ENCODE assay signal across 1 cellular context in the genomic region with DNA sequence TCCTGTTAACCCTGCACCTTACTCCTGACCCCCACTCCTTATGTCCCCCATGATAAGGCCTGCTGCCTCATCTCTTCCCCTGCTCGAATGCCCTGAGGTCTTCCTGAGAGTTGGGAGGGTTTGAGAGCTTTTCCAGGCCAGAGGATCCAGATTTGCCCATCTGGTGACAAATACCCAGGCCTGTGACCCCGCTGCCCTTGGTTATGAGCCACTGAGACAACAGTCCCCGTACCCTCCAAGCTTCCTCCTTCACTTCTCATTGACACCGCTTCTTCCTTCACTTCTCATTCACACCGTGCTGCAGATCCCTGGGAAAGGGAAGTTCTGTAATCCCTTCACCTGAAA.
TF ChIP-seq lines count a peak whose summit lies in the region.

No MANE protein-coding gene starts in this region.

TF ChIP-seq in HepG2, 621 proteins besides CTCF, POLR2A, EP300 and RAD21:
- TF ChIP-seq, protein P1, sequence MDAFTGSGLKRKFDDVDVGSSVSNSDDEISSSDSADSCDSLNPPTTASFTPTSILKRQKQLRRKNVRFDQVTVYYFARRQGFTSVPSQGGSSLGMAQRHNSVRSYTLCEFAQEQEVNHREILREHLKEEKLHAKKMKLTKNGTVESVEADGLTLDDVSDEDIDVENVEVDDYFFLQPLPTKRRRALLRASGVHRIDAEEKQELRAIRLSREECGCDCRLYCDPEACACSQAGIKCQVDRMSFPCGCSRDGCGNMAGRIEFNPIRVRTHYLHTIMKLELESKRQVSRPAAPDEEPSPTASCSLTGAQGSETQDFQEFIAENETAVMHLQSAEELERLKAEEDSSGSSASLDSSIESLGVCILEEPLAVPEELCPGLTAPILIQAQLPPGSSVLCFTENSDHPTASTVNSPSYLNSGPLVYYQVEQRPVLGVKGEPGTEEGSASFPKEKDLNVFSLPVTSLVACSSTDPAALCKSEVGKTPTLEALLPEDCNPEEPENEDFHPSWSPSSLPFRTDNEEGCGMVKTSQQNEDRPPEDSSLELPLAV (CRISPR knock-in tag; conservative IDR thresholded peaks at IDR 0.05; ENCODE audit: low read depth): no peak
- no peak for TF ChIP-seq SETDB1 (CRISPR knock-in tag; IDR thresholded peaks at IDR 0.05; ENCODE audit: borderline replicate concordance)
- TF ChIP-seq ZNF30 (CRISPR knock-in tag; IDR thresholded peaks at IDR 0.05): no peak
- no peak for TF ChIP-seq KAT2B (IDR thresholded peaks at IDR 0.05; ENCODE audit: borderline replicate concordance, low read depth, low read length)
- TF ChIP-seq, protein P2, sequence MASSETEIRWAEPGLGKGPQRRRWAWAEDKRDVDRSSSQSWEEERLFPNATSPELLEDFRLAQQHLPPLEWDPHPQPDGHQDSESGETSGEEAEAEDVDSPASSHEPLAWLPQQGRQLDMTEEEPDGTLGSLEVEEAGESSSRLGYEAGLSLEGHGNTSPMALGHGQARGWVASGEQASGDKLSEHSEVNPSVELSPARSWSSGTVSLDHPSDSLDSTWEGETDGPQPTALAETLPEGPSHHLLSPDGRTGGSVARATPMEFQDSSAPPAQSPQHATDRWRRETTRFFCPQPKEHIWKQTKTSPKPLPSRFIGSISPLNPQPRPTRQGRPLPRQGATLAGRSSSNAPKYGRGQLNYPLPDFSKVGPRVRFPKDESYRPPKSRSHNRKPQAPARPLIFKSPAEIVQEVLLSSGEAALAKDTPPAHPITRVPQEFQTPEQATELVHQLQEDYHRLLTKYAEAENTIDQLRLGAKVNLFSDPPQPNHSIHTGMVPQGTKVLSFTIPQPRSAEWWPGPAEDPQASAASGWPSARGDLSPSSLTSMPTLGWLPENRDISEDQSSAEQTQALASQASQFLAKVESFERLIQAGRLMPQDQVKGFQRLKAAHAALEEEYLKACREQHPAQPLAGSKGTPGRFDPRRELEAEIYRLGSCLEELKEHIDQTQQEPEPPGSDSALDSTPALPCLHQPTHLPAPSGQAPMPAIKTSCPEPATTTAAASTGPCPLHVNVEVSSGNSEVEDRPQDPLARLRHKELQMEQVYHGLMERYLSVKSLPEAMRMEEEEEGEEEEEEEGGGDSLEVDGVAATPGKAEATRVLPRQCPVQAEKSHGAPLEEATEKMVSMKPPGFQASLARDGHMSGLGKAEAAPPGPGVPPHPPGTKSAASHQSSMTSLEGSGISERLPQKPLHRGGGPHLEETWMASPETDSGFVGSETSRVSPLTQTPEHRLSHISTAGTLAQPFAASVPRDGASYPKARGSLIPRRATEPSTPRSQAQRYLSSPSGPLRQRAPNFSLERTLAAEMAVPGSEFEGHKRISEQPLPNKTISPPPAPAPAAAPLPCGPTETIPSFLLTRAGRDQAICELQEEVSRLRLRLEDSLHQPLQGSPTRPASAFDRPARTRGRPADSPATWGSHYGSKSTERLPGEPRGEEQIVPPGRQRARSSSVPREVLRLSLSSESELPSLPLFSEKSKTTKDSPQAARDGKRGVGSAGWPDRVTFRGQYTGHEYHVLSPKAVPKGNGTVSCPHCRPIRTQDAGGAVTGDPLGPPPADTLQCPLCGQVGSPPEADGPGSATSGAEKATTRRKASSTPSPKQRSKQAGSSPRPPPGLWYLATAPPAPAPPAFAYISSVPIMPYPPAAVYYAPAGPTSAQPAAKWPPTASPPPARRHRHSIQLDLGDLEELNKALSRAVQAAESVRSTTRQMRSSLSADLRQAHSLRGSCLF (CRISPR knock-in tag; IDR thresholded peaks at IDR 0.05; ENCODE audit: borderline replicate concordance): no peak
- TF ChIP-seq CREB3 (CRISPR knock-in tag; IDR thresholded peaks at IDR 0.05): no peak
- TF ChIP-seq MZF1 (CRISPR knock-in tag; IDR thresholded peaks at IDR 0.05; ENCODE audit: borderline replicate concordance): no peak
- no peak for TF ChIP-seq ZNF678 (CRISPR knock-in tag; IDR thresholded peaks at IDR 0.05)
- TF ChIP-seq POGZ (CRISPR knock-in tag; IDR thresholded peaks at IDR 0.05): no peak
- no peak for TF ChIP-seq ZNF230 (CRISPR knock-in tag; IDR thresholded peaks at IDR 0.05)
- no peak for TF ChIP-seq TBP (CRISPR knock-in tag; IDR thresholded peaks at IDR 0.05)
- TF ChIP-seq, protein P3, sequence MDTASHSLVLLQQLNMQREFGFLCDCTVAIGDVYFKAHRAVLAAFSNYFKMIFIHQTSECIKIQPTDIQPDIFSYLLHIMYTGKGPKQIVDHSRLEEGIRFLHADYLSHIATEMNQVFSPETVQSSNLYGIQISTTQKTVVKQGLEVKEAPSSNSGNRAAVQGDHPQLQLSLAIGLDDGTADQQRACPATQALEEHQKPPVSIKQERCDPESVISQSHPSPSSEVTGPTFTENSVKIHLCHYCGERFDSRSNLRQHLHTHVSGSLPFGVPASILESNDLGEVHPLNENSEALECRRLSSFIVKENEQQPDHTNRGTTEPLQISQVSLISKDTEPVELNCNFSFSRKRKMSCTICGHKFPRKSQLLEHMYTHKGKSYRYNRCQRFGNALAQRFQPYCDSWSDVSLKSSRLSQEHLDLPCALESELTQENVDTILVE (CRISPR knock-in tag; IDR thresholded peaks at IDR 0.05): no peak
- no peak for TF ChIP-seq ATRX (CRISPR knock-in tag; IDR thresholded peaks at IDR 0.05; ENCODE audit: borderline replicate concordance)
- no peak for TF ChIP-seq NFE2 (CRISPR knock-in tag; IDR thresholded peaks at IDR 0.05)
- TF ChIP-seq, protein P4, sequence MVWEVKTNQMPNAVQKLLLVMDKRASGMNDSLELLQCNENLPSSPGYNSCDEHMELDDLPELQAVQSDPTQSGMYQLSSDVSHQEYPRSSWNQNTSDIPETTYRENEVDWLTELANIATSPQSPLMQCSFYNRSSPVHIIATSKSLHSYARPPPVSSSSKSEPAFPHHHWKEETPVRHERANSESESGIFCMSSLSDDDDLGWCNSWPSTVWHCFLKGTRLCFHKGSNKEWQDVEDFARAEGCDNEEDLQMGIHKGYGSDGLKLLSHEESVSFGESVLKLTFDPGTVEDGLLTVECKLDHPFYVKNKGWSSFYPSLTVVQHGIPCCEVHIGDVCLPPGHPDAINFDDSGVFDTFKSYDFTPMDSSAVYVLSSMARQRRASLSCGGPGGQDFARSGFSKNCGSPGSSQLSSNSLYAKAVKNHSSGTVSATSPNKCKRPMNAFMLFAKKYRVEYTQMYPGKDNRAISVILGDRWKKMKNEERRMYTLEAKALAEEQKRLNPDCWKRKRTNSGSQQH (CRISPR knock-in tag; IDR thresholded peaks at IDR 0.05; ENCODE audit: low read depth): no peak
- TF ChIP-seq RELA (CRISPR knock-in tag; IDR thresholded peaks at IDR 0.05): no peak
- no peak for TF ChIP-seq ELF1 (CRISPR knock-in tag; IDR thresholded peaks at IDR 0.05)
- no peak for TF ChIP-seq ZBTB20 (CRISPR knock-in tag; IDR thresholded peaks at IDR 0.05; ENCODE audit: borderline replicate concordance, low read depth)
- no peak for TF ChIP-seq ZNF567 (CRISPR knock-in tag; IDR thresholded peaks at IDR 0.05; ENCODE audit: borderline replicate concordance)
- TF ChIP-seq CERS6 (CRISPR knock-in tag; IDR thresholded peaks at IDR 0.05): no peak
